Comparison of ENCODE assay signal across 10 cellular contexts in the genomic region with DNA sequence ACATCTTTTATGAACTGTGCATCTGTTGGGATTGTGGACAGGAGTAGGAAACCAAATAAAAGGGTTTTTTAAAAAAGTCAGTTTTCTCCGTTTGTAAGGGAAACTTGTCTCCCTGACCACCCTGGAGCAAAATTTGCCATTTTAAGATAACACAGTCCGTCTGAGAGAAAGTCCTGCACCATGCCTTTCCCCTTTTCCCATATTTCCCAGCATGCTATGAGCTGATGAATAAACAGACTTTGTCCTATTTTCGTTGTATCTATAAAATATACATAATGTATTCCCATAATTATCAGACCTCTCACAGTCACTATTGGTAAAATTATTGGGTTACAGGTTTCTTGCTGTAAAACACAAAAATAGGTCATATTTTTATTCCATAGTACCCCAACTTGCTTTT. TPM values are rescaled to one million over a fixed set of nuclear protein-coding genes. Genes with fewer than 3 reads are reported as not detected.
DNase-seq lines count a peak whose midpoint lies in the region; ATAC-seq and TF ChIP-seq lines count a peak whose summit lies in the region.
"Had no signal": no experiment of that assay in that cellular context is flagged by ENCODE, and none has a peak within 500 bp of the region (broad histone marks: within the 10 kb centered on the region; RNA-seq: fewer than 3 reads in every experiment).

No MANE protein-coding gene starts in this region.

- peaks cover 3% of the 10 kb centered on the region for H3K36me3 Mint-ChIP-seq in activated B cell treated with CpG ODN at 0.5 μM for 24 hours (ENCODE audit: low read depth)

- no peaks in the 10 kb centered on the region for H3K36me3 ChIP-seq in A673 (ENCODE audit: insufficient read depth, low read length, poor library complexity, severe bottlenecking)
- no peaks in the 10 kb centered on the region for H3K36me3 ChIP-seq in iPS-18a (ENCODE audit: control insufficient read depth, low read depth, low read length)
- H3K36me3 ChIP-seq in testis (ENCODE audit: low read depth, missing control alignments): no peaks in the 10 kb centered on the region
- H3K36me3 ChIP-seq: gastrocnemius medialis had no signal

- peaks cover 25% of the 10 kb centered on the region for H3K4me1 Mint-ChIP-seq in activated B cell treated with CpG ODN at 0.5 μM for 24 hours

- H3K9me3 Mint-ChIP-seq in activated B cell treated with CpG ODN at 0.5 μM for 24 hours: no peaks in the 10 kb centered on the region

- peaks cover 5% of the 10 kb centered on the region for H3K27me3 Mint-ChIP-seq in activated B cell treated with CpG ODN at 0.5 μM for 24 hours

- no peak overlapping the region for H3K9ac ChIP-seq in iPS-18a (ENCODE audit: low read length)

- H3K4me1 ChIP-seq in A673 (ENCODE audit: insufficient read depth, low read length, poor library complexity, severe bottlenecking) (no peaks in the 10 kb centered on the region), iPS-18a (ENCODE audit: control insufficient read depth, low read depth, low read length) (peaks cover 27% of the 10 kb centered on the region), testis (peaks cover 16% of the 10 kb centered on the region)
- H3K4me1 ChIP-seq: gastrocnemius medialis had no signal

- H3K4me3 ChIP-seq in A673 (ENCODE audit: low read depth, low read length, poor library complexity, severe bottlenecking) (peak overlapping the region; percentile 50), GM08714 (ENCODE audit: low read length) (peak overlapping the region; percentile 67; the same call in 1 of the 2 replicates), iPS-18a (ENCODE audit: low read length) (peak overlapping the region; percentile 95), testis (no peak overlapping the region)

- H3K27me3 ChIP-seq in A673 (replicated peaks; ENCODE audit: insufficient read depth, low read depth, low read length, poor library complexity) (peaks cover 5% of the 10 kb centered on the region), iPS-18a (ENCODE audit: control insufficient read depth, insufficient read depth, low read length) (peaks cover 9% of the 10 kb centered on the region), testis (no peaks in the 10 kb centered on the region)

- POLR2A ChIA-PET in A673 (lab: Charles Lee; ENCODE audit: low non-redundant PET): no interaction called here
- POLR2A ChIA-PET in activated B cell treated with CpG ODN at 0.5 μM for 24 hours (lab: Charles Lee): no interaction called here

- H3K9me3 ChIP-seq in A673 (ENCODE audit: low read depth, low read length, poor library complexity, severe bottlenecking) (no peaks in the 10 kb centered on the region), iPS-18a (ENCODE audit: control insufficient read depth, low read depth, low read length) (no peaks in the 10 kb centered on the region), testis (no peaks in the 10 kb centered on the region)
- H3K9me3 ChIP-seq: gastrocnemius medialis had no signal

- BruUV-seq in A673 (replicated peaks; lab: Mats Ljungman, UMichigan): no TSS peak

- DNase-seq in A673 (ENCODE audit: low spot score) (no peak), activated B cell treated with CpG ODN at 0.5 μM for 24 hours (no peak), testis (no peak), posterior vena cava (ENCODE audit: low spot score) (no peak)
- DNase-seq: gastrocnemius medialis; stimulated activated CD4-positive, alpha-beta T cell treated with anti-CD3 and anti-CD28 coated beads, Interleukin-4, amount 100 ng/mL, for 24 hours had no signal

- H3K4me3 Mint-ChIP-seq in activated B cell treated with CpG ODN at 0.5 μM for 24 hours: peak overlapping the region; percentile 93

- 22 to 26% methylated on average over 3 of the region's 3 CpGs for WGBS in testis, 2 donors

- peak overlapping the region; percentile 90 for H3K27ac Mint-ChIP-seq in activated B cell treated with CpG ODN at 0.5 μM for 24 hours

- H3K27ac ChIP-seq in A673 (ENCODE audit: low read depth, low read length, poor library complexity, severe bottlenecking) (no peak overlapping the region), iPS-18a (ENCODE audit: low read length) (no peak overlapping the region), testis (peak overlapping the region in 1 of 2 donors; percentile 99)

- ATAC-seq in activated B cell treated with CpG ODN at 0.5 μM for 24 hours (ENCODE audit: low read depth) (no peak), HG03469 (IDR thresholded peaks at IDR 0.05; ENCODE audit: unreplicated experiment) (no peak), HG02885 (IDR thresholded peaks at IDR 0.05; ENCODE audit: poor library complexity, unreplicated experiment) (no peak)

- CTCF ChIA-PET in A673 (lab: Charles Lee): no interaction called here
- CTCF ChIA-PET in activated B cell treated with CpG ODN at 0.5 μM for 24 hours (lab: Charles Lee): no interaction called here

- intact Hi-C loops in A673 (cut with micrococcal nuclease; ENCODE audit: unreplicated experiment): no loop called here
- intact Hi-C loops in activated B cell treated with CpG ODN at 0.5 μM for 24 hours (cut with micrococcal nuclease): loop anchor here (2.0 to 5.0 kb wide), 6 partner anchors 144 to 597 kb away; a partner anchor contains a TSS
- intact Hi-C loops in testis (cut with DNase I; ENCODE audit: low total_unique reads): no loop called here
- intact Hi-C loops in posterior vena cava (cut with DNase I): no loop called here

- TF ChIP-seq POLR2A in testis (IDR thresholded peaks at IDR 0.05): no peak

- TF ChIP-seq CTCF in A673 (conservative IDR thresholded peaks at IDR 0.05; ENCODE audit: low read depth, low read length) (no peak), activated B cell treated with CpG ODN at 0.5 μM for 24 hours (IDR thresholded peaks at IDR 0.05) (no peak), testis (IDR thresholded peaks at IDR 0.05) (no peak)

RNA-seq across cellular contexts. Expression of a gene that starts 1.7 kb away (rescaled TPM):
- total RNA-seq in A673 (2021) (14.4 and 17.2 TPM in 2 replicates), activated B cell treated with CpG ODN at 0.5 μM for 24 hours (63.3 and 67.9 TPM in 2 replicates), testis (10 to 100 TPM; 61.8 to 70.9 TPM), posterior vena cava (100 to 1,000 TPM; 119 to 169 TPM)
- 32.3 TPM for polyA plus RNA-seq in testis (ENCODE audit: insufficient read depth, low read depth, low replicate concordance)

Comparison
In these comparisons a context has a peak if more than half of its experiments do, and no peak if none do; other contexts are left out.
1. H3K4me3 ChIP-seq: peak in A673 (single experiment), GM08714 (single experiment) and iPS-18a (single experiment); none in testis (0 of 2).